Comparison of ENCODE assay signal across 1 cellular context in genomic region chr17:41864498-41864836, GRCh38.
A peak's percentile ranks its signal among the peaks of the same experiment; 100 is the strongest.
TF ChIP-seq lines count a peak whose summit lies in the region.

No MANE protein-coding gene starts in this region.

TF ChIP-seq in HepG2, 621 proteins besides CTCF, POLR2A, EP300 and RAD21 (continued from another document and continues in another):
- TF ChIP-seq PATZ1 (CRISPR knock-in tag; IDR thresholded peaks at IDR 0.05) (peak; percentile 31), SIX1 (CRISPR knock-in tag; IDR thresholded peaks at IDR 0.05; ENCODE audit: borderline replicate concordance) (no peak), SNAPC2 (CRISPR knock-in tag; IDR thresholded peaks at IDR 0.05) (0 out of 2 replicates have a peak, but pooled peaks have one; percentile 28), ZNF737 (CRISPR knock-in tag; IDR thresholded peaks at IDR 0.05; ENCODE audit: borderline replicate concordance) (peak; percentile 18), BORCS8-MEF2B (CRISPR knock-in tag; IDR thresholded peaks at IDR 0.05) (0 out of 2 replicates have a peak, but pooled peaks have one; percentile 12), NR2C2 (CRISPR knock-in tag; IDR thresholded peaks at IDR 0.05; ENCODE audit: borderline replicate concordance) (no peak), AHDC1 (CRISPR knock-in tag; IDR thresholded peaks at IDR 0.05; ENCODE audit: borderline replicate concordance) (no peak), RARA (CRISPR knock-in tag; IDR thresholded peaks at IDR 0.05) (no peak), ZNF333 (CRISPR knock-in tag; IDR thresholded peaks at IDR 0.05; ENCODE audit: borderline replicate concordance) (0 out of 2 replicates have a peak, but pooled peaks have one; percentile 32), TARDBP (CRISPR knock-in tag; IDR thresholded peaks at IDR 0.05) (no peak), FOXA1 (IDR thresholded peaks at IDR 0.05) (no peak), FOXA1 (CRISPR knock-in tag; IDR thresholded peaks at IDR 0.05) (no peak), ZNF644 (CRISPR knock-in tag; IDR thresholded peaks at IDR 0.05; ENCODE audit: low read depth) (no peak), NCOA1 (CRISPR knock-in tag; IDR thresholded peaks at IDR 0.05) (0 out of 2 replicates have a peak, but pooled peaks have one; percentile 20), AFF4 (CRISPR knock-in tag; IDR thresholded peaks at IDR 0.05) (no peak), ZNF460 (CRISPR knock-in tag; IDR thresholded peaks at IDR 0.05; ENCODE audit: borderline replicate concordance) (no peak), NAIF1 (CRISPR knock-in tag; IDR thresholded peaks at IDR 0.05; ENCODE audit: borderline replicate concordance) (peak; percentile 62; the same call in 1 of the 2 replicates), IRX3 (CRISPR knock-in tag; IDR thresholded peaks at IDR 0.05; ENCODE audit: borderline replicate concordance, low read depth) (peak; percentile 18; the same call in 1 of the 2 replicates), HNRNPUL1 (IDR thresholded peaks at IDR 0.05; ENCODE audit: low read depth, low read length) (no peak), ARID2 (CRISPR knock-in tag; IDR thresholded peaks at IDR 0.05; ENCODE audit: borderline replicate concordance) (0 out of 2 replicates have a peak, but pooled peaks have one; percentile 55), ARID5B (CRISPR knock-in tag; IDR thresholded peaks at IDR 0.05) (no peak), ZNF382 (CRISPR knock-in tag; IDR thresholded peaks at IDR 0.05; ENCODE audit: borderline replicate concordance) (no peak), KLF6 (CRISPR knock-in tag; IDR thresholded peaks at IDR 0.05) (no peak), CEBPZ (IDR thresholded peaks at IDR 0.05; ENCODE audit: low read length) (no peak), ZNF543 (CRISPR knock-in tag; IDR thresholded peaks at IDR 0.05) (no peak), ZBTB34 (CRISPR knock-in tag; IDR thresholded peaks at IDR 0.05) (no peak), KLF16 (CRISPR knock-in tag; IDR thresholded peaks at IDR 0.05) (0 out of 4 replicates have a peak, but pooled peaks of 1 of the 2 experiments have one; percentile 51), ZNF576 (CRISPR knock-in tag; IDR thresholded peaks at IDR 0.05) (peak; percentile 5; the same call in 1 of the 2 replicates), UBTF (CRISPR knock-in tag; IDR thresholded peaks at IDR 0.05) (no peak), CHCHD3 (CRISPR knock-in tag; IDR thresholded peaks at IDR 0.05) (peak; percentile 91)
